In genomic region chr9:121975801-121976277, GRCh38 we compare ENCODE assay signal across 13 cellular contexts.
DNase-seq lines count a peak whose midpoint lies in the region; ATAC-seq and TF ChIP-seq lines count a peak whose summit lies in the region.
"Had no signal": no experiment of that assay in that cellular context is flagged by ENCODE, and none has a peak within 500 bp of the region (broad histone marks: within the 10 kb centered on the region; RNA-seq: fewer than 3 reads in every experiment).

No MANE protein-coding gene starts in this region.

- H3K36me3 Mint-ChIP-seq in Calu3 (ENCODE audit: insufficient read depth, unreplicated experiment) (peaks cover 11% of the 10 kb centered on the region), neural progenitor cell (peaks cover 2% of the 10 kb centered on the region)

- TF ChIP-seq CTCF in Calu3 (IDR thresholded peaks at IDR 0.05; ENCODE audit: unreplicated experiment) (no peak), neural progenitor cell (IDR thresholded peaks at IDR 0.05) (no peak), gastrocnemius medialis (IDR thresholded peaks at IDR 0.05 in 4 of 5, conservative IDR thresholded peaks at IDR 0.05 in 1 of 5) (no peak), uterus (IDR thresholded peaks at IDR 0.05) (no peak)

- no peak overlapping the region for H3K4me3 ChIP-seq in neural progenitor cell
- no peak overlapping the region for H3K4me3 ChIP-seq in gastrocnemius medialis
- H3K4me3 ChIP-seq in uterus, result no peak overlapping the region
- H3K4me3 ChIP-seq: BLaER1 treated with 17β-estradiol and CSF1 and Interleukin-3, amounts not matched to agents 10 nM and 100 nM had no signal

- H3K9ac ChIP-seq in neural progenitor cell, result no peak overlapping the region
- H3K9ac ChIP-seq: BLaER1 treated with 17β-estradiol and CSF1 and Interleukin-3, amounts not matched to agents 10 nM and 100 nM had no signal

- peak overlapping the region; percentile 59 for H2AFZ ChIP-seq in neural progenitor cell (replicated peaks)

- intact Hi-C loops in Calu3 (cut with micrococcal nuclease; ENCODE audit: unreplicated experiment), result loop anchor here (5.0 to 10.0 kb wide), 2 partner anchors 71 to 234 kb away; no protein-coding TSS in a partner anchor
- intact Hi-C loops in gastrocnemius medialis (cut with DNase I; ENCODE audit: low total_unique reads), result no loop called here
- intact Hi-C loops in uterus (cut with DNase I; ENCODE audit: low total_unique reads), result no loop called here

- H3K4me1 ChIP-seq in neural progenitor cell (peaks cover 5% of the 10 kb centered on the region), gastrocnemius medialis (peaks cover 10 to 11% of the 10 kb centered on the region in 2 donors), uterus (no peaks in the 10 kb centered on the region)

- no peaks in the 10 kb centered on the region for H3K27me3 Mint-ChIP-seq in Calu3 (ENCODE audit: unreplicated experiment)
- H3K27me3 Mint-ChIP-seq in neural progenitor cell (ENCODE audit: insufficient read depth, low read depth), result peaks cover 4% of the 10 kb centered on the region
- H3K27me3 Mint-ChIP-seq: activated CD4-positive, alpha-beta T cell treated with anti-CD3 and anti-CD28 coated beads, Interleukin-2, amount 10 ng/mL, durations not matched to agents 24 days and 14 days; activated T-helper 17 cell treated with anti-CD3 and anti-CD28 coated beads, Interleukin-2, amount 50 U/mL, for 72 hours; natural killer cell treated with Interleukin-12 subunit alpha and Interleukin-12 subunit beta and Interleukin-15 and Interleukin-18, amount 100 ng/mL, for 72 hours; T-cell had no signal

- no peaks in the 10 kb centered on the region for H4K20me1 ChIP-seq in neural progenitor cell (ENCODE audit: low read depth)
- H4K20me1 ChIP-seq: BLaER1 treated with 17β-estradiol and CSF1 and Interleukin-3, amounts not matched to agents 10 nM and 100 nM had no signal

- CTCF ChIA-PET in Calu3 (lab: Charles Lee), result interaction anchor here (0.8 to 1.9 kb wide), 2 partner anchors 232 to 241 kb away, joined by 3 to 5 read pairs; no protein-coding TSS in a partner anchor

- H3K27ac ChIP-seq in neural progenitor cell (no peak overlapping the region), gastrocnemius medialis (no peak overlapping the region), uterus (no peak overlapping the region)
- H3K27ac ChIP-seq: BLaER1 treated with 17β-estradiol and CSF1 and Interleukin-3, amounts not matched to agents 10 nM and 100 nM had no signal

- DNase-seq in Calu3 (peak; percentile 72), OCI-M1 (lab: John Stamatoyannopoulos, UW) (peak; percentile 2), fibroblast of peridontal ligament (ENCODE audit: extremely low read depth) (peak; percentile 29), neural progenitor cell (ENCODE audit: low spot score) (no peak), DMS153 treated with DMSO at 0.1 percent for 48 hours (lab: John Stamatoyannopoulos, UW; ENCODE audit: unreplicated experiment) (no peak), NCI-H2227 (lab: John Stamatoyannopoulos, UW; ENCODE audit: unreplicated experiment) (no peak), gastrocnemius medialis (no peak), uterus (no peak)
- DNase-seq: activated CD4-positive, alpha-beta T cell treated with anti-CD3 and anti-CD28 coated beads, Interleukin-2, amount 10 ng/mL, durations not matched to agents 24 days and 14 days; T-cell had no signal

- no peaks in the 10 kb centered on the region for H3K27me3 ChIP-seq in neural progenitor cell
- no peaks in the 10 kb centered on the region for H3K27me3 ChIP-seq in gastrocnemius medialis
- H3K27me3 ChIP-seq in uterus, result no peaks in the 10 kb centered on the region
- H3K27me3 ChIP-seq: BLaER1 treated with 17β-estradiol and CSF1 and Interleukin-3, amounts not matched to agents 10 nM and 100 nM had no signal

- H3K4me3 Mint-ChIP-seq in Calu3 (ENCODE audit: low read depth, unreplicated experiment), result peak overlapping the region; percentile 55
- no peak overlapping the region for H3K4me3 Mint-ChIP-seq in neural progenitor cell
- H3K4me3 Mint-ChIP-seq: activated CD4-positive, alpha-beta T cell treated with anti-CD3 and anti-CD28 coated beads, Interleukin-2, amount 10 ng/mL, durations not matched to agents 24 days and 14 days; activated T-helper 17 cell treated with anti-CD3 and anti-CD28 coated beads, Interleukin-2, amount 50 U/mL, for 72 hours; natural killer cell treated with Interleukin-12 subunit alpha and Interleukin-12 subunit beta and Interleukin-15 and Interleukin-18, amount 100 ng/mL, for 72 hours; T-cell had no signal

- H3F3A ChIP-seq in neural progenitor cell (ENCODE audit: low read depth), result no peaks in the 10 kb centered on the region

- in situ Hi-C loops in gastrocnemius medialis (cut with MboI; ENCODE audit: low sequenced_read_pairs in 4 of 4), result loop anchor here in 2 of 4 donors (25.0 kb wide), 2 partner anchors 264 to 289 kb away; no protein-coding TSS in a partner anchor

- BruUV-seq in Calu3 (replicated peaks; lab: Mats Ljungman, UMichigan), result no TSS peak

- H3K79me2 ChIP-seq in neural progenitor cell (ENCODE audit: low read depth), result no peaks in the 10 kb centered on the region

- no peak for TF ChIP-seq POLR2A in gastrocnemius medialis (IDR thresholded peaks at IDR 0.05)
- TF ChIP-seq POLR2A in uterus (IDR thresholded peaks at IDR 0.05), result no peak

- H3K4me1 Mint-ChIP-seq in Calu3 (ENCODE audit: low read depth, unreplicated experiment) (peaks cover 40% of the 10 kb centered on the region), neural progenitor cell (peaks cover 2% of the 10 kb centered on the region)
- H3K4me1 Mint-ChIP-seq: T-cell had no signal

- no peak overlapping the region for H3K4me2 ChIP-seq in neural progenitor cell
- H3K4me2 ChIP-seq: BLaER1 treated with 17β-estradiol and CSF1 and Interleukin-3, amounts not matched to agents 10 nM and 100 nM had no signal

- H3K9me3 Mint-ChIP-seq in Calu3 (ENCODE audit: low read depth, unreplicated experiment) (no peaks in the 10 kb centered on the region), neural progenitor cell (peaks cover 4% of the 10 kb centered on the region)

- H3K36me3 ChIP-seq in neural progenitor cell (no peaks in the 10 kb centered on the region), gastrocnemius medialis (no peaks in the 10 kb centered on the region), uterus (no peaks in the 10 kb centered on the region)
- H3K36me3 ChIP-seq: BLaER1 treated with 17β-estradiol and CSF1 and Interleukin-3, amounts not matched to agents 10 nM and 100 nM had no signal

- ATAC-seq in gastrocnemius medialis, result no peak
- ATAC-seq: activated T-helper 17 cell treated with anti-CD3 and anti-CD28 coated beads, Interleukin-2, amount 50 U/mL, for 72 hours; natural killer cell treated with Interleukin-12 subunit alpha and Interleukin-12 subunit beta and Interleukin-15 and Interleukin-18, amount 100 ng/mL, for 72 hours; T-cell had no signal

- H3K27ac Mint-ChIP-seq in Calu3 (ENCODE audit: unreplicated experiment) (peak overlapping the region; percentile 95), neural progenitor cell (no peak overlapping the region)
- H3K27ac Mint-ChIP-seq: activated CD4-positive, alpha-beta T cell treated with anti-CD3 and anti-CD28 coated beads, Interleukin-2, amount 10 ng/mL, durations not matched to agents 24 days and 14 days; activated T-helper 17 cell treated with anti-CD3 and anti-CD28 coated beads, Interleukin-2, amount 50 U/mL, for 72 hours; natural killer cell treated with Interleukin-12 subunit alpha and Interleukin-12 subunit beta and Interleukin-15 and Interleukin-18, amount 100 ng/mL, for 72 hours; T-cell had no signal

- no peaks in the 10 kb centered on the region for H3K9me3 ChIP-seq in neural progenitor cell (ENCODE audit: low read depth)
- no peaks in the 10 kb centered on the region for H3K9me3 ChIP-seq in gastrocnemius medialis
- H3K9me3 ChIP-seq in uterus, result no peaks in the 10 kb centered on the region

Comparison
In these comparisons a context has a peak if more than half of its experiments do, and no peak if none do; other contexts are left out.
1. DNase-seq: peak in Calu3 (single experiment), OCI-M1 (single experiment) and fibroblast of peridontal ligament (single experiment); none in neural progenitor cell (single experiment), DMS153 treated with DMSO at 0.1 percent for 48 hours (single experiment), NCI-H2227 (single experiment), gastrocnemius medialis (0 of 2) and uterus (0 of 2).